In genomic region chr2:238060542-238061309, GRCh38 we compare ENCODE assay signal across 8 cellular contexts. TPM values are rescaled to one million over a fixed set of nuclear protein-coding genes. Genes with fewer than 3 reads are reported as not detected.
DNase-seq lines count a peak whose midpoint lies in the region; ATAC-seq, FAIRE-seq and TF ChIP-seq lines count a peak whose summit lies in the region.

Gene SCLY (plus strand): TSS chr2:238061001. CDS start chr2:238061055, 54 bp downstream.

- TF ChIP-seq CTCF in GM13976 (IDR thresholded peaks at IDR 0.05; ENCODE audit: borderline replicate concordance, control extremely low read depth, extremely low read depth, insufficient read depth, missing control alignments), result no peak
- no peak for TF ChIP-seq CTCF in left ventricle myocardium inferior (IDR thresholded peaks at IDR 0.05; ENCODE audit: borderline replicate concordance)
- TF ChIP-seq CTCF in prostate gland (IDR thresholded peaks at IDR 0.05), result peak in 1 of 4 experiments; percentile 39

- H3K36me3 ChIP-seq in left ventricle myocardium inferior (peaks cover 13% of the 10 kb centered on the region), prostate gland (no peaks in the 10 kb centered on the region)

- peak within 1 kb of the TSS; percentile 88 for H3K27ac Mint-ChIP-seq in T-helper 1 cell treated with Interleukin-12 subunit alpha and Interleukin-12 subunit beta and Interleukin-4 antibody, amounts not matched to agents 30 μg/mL and 1 μg/mL, for 36 hours

- peaks cover 31% of the 10 kb centered on the region for H3K4me1 ChIP-seq in left ventricle myocardium inferior
- H3K4me1 ChIP-seq in prostate gland (replicated peaks), result peaks cover 4% of the 10 kb centered on the region

- peak within 1 kb of the TSS; percentile 97 for H3K4me3 Mint-ChIP-seq in T-helper 1 cell treated with Interleukin-12 subunit alpha and Interleukin-12 subunit beta and Interleukin-4 antibody, amounts not matched to agents 30 μg/mL and 1 μg/mL, for 36 hours

- FAIRE-seq in urothelium cell line (lab: Jason Lieb, UNC), result peak; percentile 63

- peak; percentile 99 for DNase-seq in GM13976 (ENCODE audit: low spot score)
- DNase-seq in NCI-H1694 (lab: John Stamatoyannopoulos, UW), result peak; percentile 94
- peak; percentile 95 for DNase-seq in amniotic stem cell (lab: John Stamatoyannopoulos, UW)
- peak; percentile 98 for DNase-seq in left ventricle myocardium inferior
- DNase-seq in prostate gland (ENCODE audit: low spot score), result peak; percentile 96
- peak; percentile 99 for DNase-seq in urothelium cell line (ENCODE audit: low spot score)

- no peaks in the 10 kb centered on the region for H3K9me3 ChIP-seq in left ventricle myocardium inferior (replicated peaks)
- H3K9me3 ChIP-seq in prostate gland, result no peaks in the 10 kb centered on the region

- H3K27ac ChIP-seq in left ventricle myocardium inferior (replicated peaks) (peak within 1 kb of the TSS; percentile 90), prostate gland (peak within 1 kb of the TSS; percentile 86)

- H3K27me3 Mint-ChIP-seq in T-helper 1 cell treated with Interleukin-12 subunit alpha and Interleukin-12 subunit beta and Interleukin-4 antibody, amounts not matched to agents 30 μg/mL and 1 μg/mL, for 36 hours (ENCODE audit: low read depth), result peaks cover 17% of the 10 kb centered on the region

- under 1% methylated on average over 64 of the region's 97 CpGs for WGBS in prostate gland

- TF ChIP-seq POLR2A in prostate gland (IDR thresholded peaks at IDR 0.05), result peak; percentile 73

- H3K4me3 ChIP-seq in left ventricle myocardium inferior (peak within 1 kb of the TSS; percentile 99), prostate gland (peak within 1 kb of the TSS; percentile 88 to 92)

- H3K9me3 Mint-ChIP-seq in T-helper 1 cell treated with Interleukin-12 subunit alpha and Interleukin-12 subunit beta and Interleukin-4 antibody, amounts not matched to agents 30 μg/mL and 1 μg/mL, for 36 hours, result no peaks in the 10 kb centered on the region

- in situ Hi-C loops in GM13976 (cut with MboI; ENCODE audit: low sequenced_read_pairs, unreplicated experiment), result no loop called here

- peaks cover 19% of the 10 kb centered on the region for H3K36me3 Mint-ChIP-seq in T-helper 1 cell treated with Interleukin-12 subunit alpha and Interleukin-12 subunit beta and Interleukin-4 antibody, amounts not matched to agents 30 μg/mL and 1 μg/mL, for 36 hours (ENCODE audit: low read depth)

- peaks cover 44% of the 10 kb centered on the region for H3K4me1 Mint-ChIP-seq in T-helper 1 cell treated with Interleukin-12 subunit alpha and Interleukin-12 subunit beta and Interleukin-4 antibody, amounts not matched to agents 30 μg/mL and 1 μg/mL, for 36 hours (ENCODE audit: low read depth)

- intact Hi-C loops in left ventricle myocardium inferior (cut with micrococcal nuclease), result no loop called here
- intact Hi-C loops in prostate gland (cut with DNase I), result loop anchor here (5.0 kb wide), 2 partner anchors 138 to 203 kb away; partner anchors contain the start of gene RAMP1

- peak; percentile 95 for ATAC-seq in HG02870 (IDR thresholded peaks at IDR 0.05; ENCODE audit: unreplicated experiment)

- H3K27me3 ChIP-seq in left ventricle myocardium inferior (ENCODE audit: low read depth) (no peaks in the 10 kb centered on the region), prostate gland (replicated peaks; ENCODE audit: insufficient read depth) (no peaks in the 10 kb centered on the region)

RNA-seq across cellular contexts. Expression of gene SCLY, which starts in this region (rescaled TPM):
- total RNA-seq in left ventricle myocardium inferior (10.9 TPM), prostate gland (10 to 100 TPM; 11.5 to 16.1 TPM)

Comparison
In these comparisons a context has a peak if more than half of its experiments do, and no peak if none do; other contexts are left out.
1. Peak in every context shown above with its lines: DNase-seq, ATAC-seq, H3K4me3 ChIP-seq and H3K27ac ChIP-seq.